Comparison of ENCODE assay signal across 9 cellular contexts in the genomic region with DNA sequence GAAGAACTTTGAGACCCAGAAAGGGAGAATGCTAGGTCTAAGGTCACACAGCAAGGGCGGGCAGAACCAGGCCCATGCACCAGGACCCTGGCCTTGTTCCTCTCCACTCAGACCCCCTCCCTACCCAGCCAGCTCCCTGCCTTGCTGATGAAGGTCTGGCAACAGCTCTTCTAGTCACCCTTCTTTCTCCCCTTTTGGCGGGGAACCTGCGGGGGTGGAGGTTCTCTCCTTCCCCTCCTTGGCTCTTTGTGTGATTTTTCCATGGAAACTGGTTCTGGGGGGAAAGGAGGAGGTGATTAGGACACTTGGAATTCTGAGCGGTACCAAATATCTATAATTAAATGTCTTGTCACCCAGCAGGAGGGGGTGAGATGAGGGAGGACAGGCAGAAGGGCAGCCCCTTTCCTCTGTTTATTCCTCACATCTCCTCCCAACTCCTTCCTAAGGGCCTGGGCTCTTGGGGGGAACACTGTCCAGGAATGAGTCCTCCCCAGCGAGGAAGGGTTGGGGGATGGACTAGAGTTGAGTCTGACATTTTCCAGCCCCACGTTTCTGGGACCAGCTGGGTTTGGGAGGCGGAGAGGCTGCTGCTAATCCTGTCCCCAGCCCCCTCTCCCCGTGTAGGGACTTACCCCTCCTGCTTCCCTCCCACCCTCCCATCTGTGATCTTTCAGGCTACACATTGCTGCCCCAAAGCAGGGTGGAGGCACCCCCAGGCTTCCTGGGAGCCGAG. TPM values are rescaled to one million over a fixed set of nuclear protein-coding genes. Genes with fewer than 3 reads are reported as not detected.
DNase-seq lines count a peak whose midpoint lies in the region; ATAC-seq and TF ChIP-seq lines count a peak whose summit lies in the region.
"Had no signal": no experiment of that assay in that cellular context is flagged by ENCODE, and none has a peak within 500 bp of the region (broad histone marks: within the 10 kb centered on the region; RNA-seq: fewer than 3 reads in every experiment).

No MANE protein-coding gene starts in this region.

- in situ Hi-C loops in GM23248 (cut with MboI): no loop called here

- H3K9me2 ChIP-seq in GM23248 (ENCODE audit: insufficient read depth): no peaks in the 10 kb centered on the region

- H3K9me3 ChIP-seq in GM23248 (ENCODE audit: low read depth) (no peaks in the 10 kb centered on the region), lung (ENCODE audit: control insufficient read depth in 2 of 2, insufficient read depth in 1 of 2, low read length in 1 of 2) (no peaks in the 10 kb centered on the region), subcutaneous abdominal adipose tissue (ENCODE audit: control insufficient read depth in 5 of 5, low read length in 5 of 5) (no peaks in the 10 kb centered on the region)

- H3K9ac ChIP-seq in GM23248 (peak overlapping the region; percentile 75; the same call in 1 of the 2 replicates), subcutaneous abdominal adipose tissue (ENCODE audit: low read length in 5 of 5) (peak overlapping the region in 3 of 5 donors; percentile 12 to 49 (median 42))

- no peak for TF ChIP-seq CTCF in lung (IDR thresholded peaks at IDR 0.05; ENCODE audit: control extremely low read depth, extremely low read depth)

- whole genome bisulfite sequencing in GM23248 (ENCODE audit: low coverage in 1 of 2, low lambda C conversion rate in 2 of 2, missing lambda C conversion rate in 2 of 2), 2 experiments: 59 to 62% methylated on average over 8 to 9 of the region's 9 CpGs
- WGBS in lung, 2 donors: 51 to 62% methylated on average over 9 of the region's 9 CpGs

- H3K4me3 ChIP-seq in GM23248 (0 out of 2 replicates have a peak overlapping the region, but pooled peaks have one; percentile 76), lung (no peak overlapping the region), subcutaneous abdominal adipose tissue (ENCODE audit: low read depth in 1 of 5, low read length in 5 of 5) (peak overlapping the region in 1 of 5 donors; percentile 30)

- no peaks in the 10 kb centered on the region for H3K36me3 ChIP-seq in GM23248 (ENCODE audit: low read depth)
- H3K36me3 ChIP-seq in lung (ENCODE audit: control insufficient read depth in 2 of 2, insufficient read depth in 2 of 2, low read length in 2 of 2): no peaks in the 10 kb centered on the region
- peaks cover 0 to 3% (median 0%) of the 10 kb centered on the region in 5 donors for H3K36me3 ChIP-seq in subcutaneous abdominal adipose tissue (ENCODE audit: control insufficient read depth in 5 of 5, insufficient read depth in 5 of 5, low read length in 5 of 5)

- peaks cover 18% of the 10 kb centered on the region for H3F3A ChIP-seq in GM23248 (ENCODE audit: insufficient read depth)

- peaks cover 100% of the 10 kb centered on the region for H3K79me2 ChIP-seq in GM23248 (ENCODE audit: insufficient read depth)

- peak overlapping the region; percentile 78 for H3K27ac ChIP-seq in GM23248
- peak overlapping the region; percentile 96 for H3K27ac ChIP-seq in angular gyrus (ENCODE audit: low read depth, low read length)
- H3K27ac ChIP-seq in lung (ENCODE audit: low read depth in 1 of 2, low read length in 1 of 2): peak overlapping the region; percentile 62 to 88
- peak overlapping the region; percentile 72 for H3K27ac ChIP-seq in subcutaneous abdominal adipose tissue (ENCODE audit: low read depth, low read length)

- DNase-seq in GM23248 (peak; percentile 40), lung (ENCODE audit: low spot score) (no peak), NCI-H226 (no peak), cerebellum (ENCODE audit: low spot score) (no peak), NCI-H446 treated with DMSO at 0.1 percent for 48 hours (lab: John Stamatoyannopoulos, UW) (no peak)
- DNase-seq: NCI-H748 treated with DMSO at 0.1 percent for 48 hours had no signal

- peaks cover 57% of the 10 kb centered on the region for H3K4me1 ChIP-seq in GM23248 (ENCODE audit: insufficient read depth)
- peaks cover 22 to 62% of the 10 kb centered on the region in 2 donors for H3K4me1 ChIP-seq in lung (ENCODE audit: control insufficient read depth in 2 of 2, insufficient read depth in 2 of 2, low read length in 2 of 2)
- H3K4me1 ChIP-seq in subcutaneous abdominal adipose tissue (ENCODE audit: control insufficient read depth in 5 of 5, insufficient read depth in 5 of 5, low read length in 5 of 5): peaks cover 18 to 94% (median 81%) of the 10 kb centered on the region in 5 donors

- no peaks in the 10 kb centered on the region for H3K27me3 ChIP-seq in GM23248 (replicated peaks; ENCODE audit: insufficient read depth)
- no peaks in the 10 kb centered on the region for H3K27me3 ChIP-seq in lung (ENCODE audit: control insufficient read depth, insufficient read depth)
- H3K27me3 ChIP-seq in subcutaneous abdominal adipose tissue (ENCODE audit: control insufficient read depth in 5 of 5, insufficient read depth in 4 of 5, low read length in 5 of 5): no peaks in the 10 kb centered on the region

- peak overlapping the region; percentile 86 for H3K4me2 ChIP-seq in GM23248 (ENCODE audit: unreplicated experiment)

- 0 out of 2 replicates have a peak, but pooled peaks cover 6% of the 10 kb centered on the region for H4K20me1 ChIP-seq in GM23248 (ENCODE audit: insufficient read depth)

- ATAC-seq in lung (ENCODE audit: insufficient read depth, low FRiP score): no peak
- no peak for ATAC-seq in HG02588 (IDR thresholded peaks at IDR 0.05; ENCODE audit: unreplicated experiment)

- H2AFZ ChIP-seq in GM23248: no peak overlapping the region

RNA-seq across cellular contexts. Expression of gene ARHGEF17, which starts 7.4 kb away (rescaled TPM):
- 23.5 and 24.2 TPM in 2 replicates for total RNA-seq in GM23248 (2014; rRNA removed; shearing (Covaris generic))
- polyA plus RNA-seq in GM23248 (2016; fragmentation: Nextera tagmentation; extraction: Ambion mirVana) (15.3 and 16.5 TPM in 2 replicates), lung (10 to 100 TPM; 27.9 to 39.4 TPM)
- total RNA-seq in lung (10 to 100 TPM; 67.6 to 74.6 TPM), cerebellum (33.0 TPM)

RNA-seq across cellular contexts. Expression of gene P2RY6, which starts 43.3 kb away (rescaled TPM):
- total RNA-seq in GM23248 (2014; rRNA removed; shearing (Covaris generic)): 0.76 TPM in 1 of 2 replicates, not detected in the other
- 0.99 and 1.5 TPM in 2 replicates for polyA plus RNA-seq in GM23248 (2016; fragmentation: Nextera tagmentation; extraction: Ambion mirVana)
- 1 to 10 TPM; 3.1 to 4.2 TPM for total RNA-seq in lung
- polyA plus RNA-seq in lung: 10 to 100 TPM in 1 of 2 donors, 1 to 10 TPM in 1; 3.0 to 13.0 TPM
- total RNA-seq in cerebellum: 0.27 TPM
